Comparison of ENCODE assay signal across 28 cellular contexts in genomic region chr2:146388757-146389156, GRCh38.
A peak's percentile ranks its signal among the peaks of the same experiment; 100 is the strongest.
DNase-seq lines count a peak whose midpoint lies in the region; ATAC-seq, FAIRE-seq and TF ChIP-seq lines count a peak whose summit lies in the region.
"Had no signal": no experiment of that assay in that cellular context is flagged by ENCODE, and none has a peak within 500 bp of the region (broad histone marks: within the 10 kb centered on the region; RNA-seq: fewer than 3 reads in every experiment).

No MANE protein-coding gene starts in this region.

- intact Hi-C loops in aorta (cut with DNase I), result no loop called here
- intact Hi-C loops in kidney (cut with DNase I), result no loop called here

- no peak overlapping the region for H3K4me3 Mint-ChIP-seq in activated naive CD8-positive, alpha-beta T cell treated with anti-CD3 and anti-CD28 coated beads for 36 hours
- H3K4me3 Mint-ChIP-seq: activated naive CD4-positive, alpha-beta T cell treated with anti-CD3 and anti-CD28 coated beads for 36 hours; activated T-cell treated with anti-CD3 and anti-CD28 coated beads, Interleukin-2, amount 50 U/mL, for 4 hours; effector memory CD8-positive, alpha-beta T cell; neural progenitor cell; stimulated activated naive CD8-positive, alpha-beta T cell treated with anti-CD3 and anti-CD28 coated beads, Interleukin-15, amount 100 ng/mL, for 72 hours had no signal

- no peak for FAIRE-seq in kidney (lab: Jason Lieb, UNC)
- FAIRE-seq: GM18507 had no signal

- no peaks in the 10 kb centered on the region for H3K36me3 Mint-ChIP-seq in activated naive CD8-positive, alpha-beta T cell treated with anti-CD3 and anti-CD28 coated beads for 36 hours
- H3K36me3 Mint-ChIP-seq: neural progenitor cell had no signal

- DNase-seq in DMS79 treated with DMSO at 0.1 percent for 48 hours (lab: John Stamatoyannopoulos, UW) (peak; percentile 6), DMS79 (lab: John Stamatoyannopoulos, UW) (no peak), OCI-M1 (lab: John Stamatoyannopoulos, UW) (peak; percentile 77), astrocyte of the spinal cord (ENCODE audit: low read depth, low spot score) (peak; percentile 69), retinal pigment epithelial cell (ENCODE audit: low read depth) (peak; percentile 88), aorta (no peak), kidney (no peak)
- DNase-seq in activated naive CD8-positive, alpha-beta T cell treated with anti-CD3 and anti-CD28 coated beads for 36 hours, result no peak
- DNase-seq: activated CD8-positive, alpha-beta memory T cell treated with anti-CD3 and anti-CD28 coated beads for 24 hours; activated naive CD4-positive, alpha-beta T cell treated with anti-CD3 and anti-CD28 coated beads for 36 hours; activated T-cell treated with anti-CD3 and anti-CD28 coated beads, Interleukin-2, amount 50 U/mL, for 4 hours; BE2C; Caco-2; effector memory CD8-positive, alpha-beta T cell; left ventricle myocardium inferior; NCI-H1930; NCI-H2227 treated with DMSO at 0.1 percent for 48 hours; NCI-H82; Peyer's patch; stimulated activated CD4-positive, alpha-beta T cell treated with anti-CD3 and anti-CD28 coated beads, Interleukin-4, amount 100 ng/mL, for 1 hour; stimulated activated naive CD8-positive, alpha-beta T cell treated with anti-CD3 and anti-CD28 coated beads, Interleukin-15, amount 100 ng/mL, for 72 hours; trophoblast cell had no signal

- ATAC-seq in aorta (ENCODE audit: low FRiP score), result no peak
- ATAC-seq: activated T-cell treated with anti-CD3 and anti-CD28 coated beads, Interleukin-2, amount 50 U/mL, for 4 hours; effector memory CD8-positive, alpha-beta T cell; stimulated activated naive CD8-positive, alpha-beta T cell treated with anti-CD3 and anti-CD28 coated beads, Interleukin-15, amount 100 ng/mL, for 72 hours had no signal

- H3K27me3 Mint-ChIP-seq in activated naive CD8-positive, alpha-beta T cell treated with anti-CD3 and anti-CD28 coated beads for 36 hours, result no peaks in the 10 kb centered on the region
- H3K27me3 Mint-ChIP-seq: effector memory CD8-positive, alpha-beta T cell; stimulated activated naive CD8-positive, alpha-beta T cell treated with anti-CD3 and anti-CD28 coated beads, Interleukin-15, amount 100 ng/mL, for 72 hours had no signal

- H3K9me3 ChIP-seq in aorta (ENCODE audit: control insufficient read depth, low read length), result no peaks in the 10 kb centered on the region
- H3K9me3 ChIP-seq in kidney (ENCODE audit: control insufficient read depth in 1 of 2, low read length in 2 of 2), result no peaks in the 10 kb centered on the region
- H3K9me3 ChIP-seq: ascending aorta, BE2C, Caco-2, esophagus muscularis mucosa, left ventricle myocardium inferior, Peyer's patch had no signal

- no peak overlapping the region for H3K27ac ChIP-seq in aorta (ENCODE audit: low read depth in 1 of 2, low read length in 2 of 2)
- no peak overlapping the region for H3K27ac ChIP-seq in kidney (ENCODE audit: low read depth in 2 of 2, low read length in 2 of 2)
- H3K27ac ChIP-seq: 22Rv1, ascending aorta, esophagus muscularis mucosa, left ventricle myocardium inferior, neural progenitor cell, Peyer's patch had no signal

- TF ChIP-seq CTCF in astrocyte of the spinal cord (IDR thresholded peaks at IDR 0.05; ENCODE audit: low read depth, low read length) (no peak), retinal pigment epithelial cell (conservative IDR thresholded peaks at IDR 0.05; ENCODE audit: low read depth, low read length) (no peak), kidney (IDR thresholded peaks at IDR 0.05; ENCODE audit: borderline replicate concordance, extremely low read depth, insufficient read depth) (no peak)

- no peak overlapping the region for H3K27ac Mint-ChIP-seq in activated naive CD8-positive, alpha-beta T cell treated with anti-CD3 and anti-CD28 coated beads for 36 hours
- H3K27ac Mint-ChIP-seq: activated naive CD4-positive, alpha-beta T cell treated with anti-CD3 and anti-CD28 coated beads for 36 hours; effector memory CD8-positive, alpha-beta T cell; neural progenitor cell; stimulated activated naive CD8-positive, alpha-beta T cell treated with anti-CD3 and anti-CD28 coated beads, Interleukin-15, amount 100 ng/mL, for 72 hours had no signal

- in situ Hi-C loops in astrocyte of the spinal cord (cut with HindIII; ENCODE audit: low sequenced_read_pairs), result no loop called here

- 32 to 34% methylated on average over 2 of the region's 2 CpGs for WGBS in aorta, 2 donors

- H3K4me3 ChIP-seq in astrocyte of the spinal cord (ENCODE audit: low read depth, low read length) (no peak overlapping the region), retinal pigment epithelial cell (ENCODE audit: low read length) (no peak overlapping the region), aorta (ENCODE audit: low read length in 2 of 2) (no peak overlapping the region), kidney (ENCODE audit: low read length in 2 of 2) (no peak overlapping the region)
- H3K4me3 ChIP-seq: ascending aorta, esophagus muscularis mucosa, left ventricle myocardium inferior, neural progenitor cell, Peyer's patch, smooth muscle cell had no signal

- no peaks in the 10 kb centered on the region for H3K4me1 Mint-ChIP-seq in activated naive CD8-positive, alpha-beta T cell treated with anti-CD3 and anti-CD28 coated beads for 36 hours
- H3K4me1 Mint-ChIP-seq: neural progenitor cell; stimulated activated naive CD8-positive, alpha-beta T cell treated with anti-CD3 and anti-CD28 coated beads, Interleukin-15, amount 100 ng/mL, for 72 hours had no signal

- H3K27me3 ChIP-seq in aorta (ENCODE audit: control insufficient read depth in 1 of 2, insufficient read depth in 2 of 2, low read length in 1 of 2), result no peaks in the 10 kb centered on the region
- H3K27me3 ChIP-seq: ascending aorta, BE2C, esophagus muscularis mucosa, neural progenitor cell, Peyer's patch had no signal

- H3K4me1 ChIP-seq in aorta (ENCODE audit: control insufficient read depth in 1 of 2, insufficient read depth in 2 of 2, low read length in 2 of 2) (no peaks in the 10 kb centered on the region), kidney (ENCODE audit: control insufficient read depth in 1 of 2, insufficient read depth in 1 of 2, low read depth in 1 of 2, low read length in 2 of 2) (no peaks in the 10 kb centered on the region)
- H3K4me1 ChIP-seq: ascending aorta, BE2C, esophagus muscularis mucosa, left ventricle myocardium inferior, neural progenitor cell, Peyer's patch had no signal

- H3K36me3 ChIP-seq in aorta (ENCODE audit: control insufficient read depth in 1 of 2, insufficient read depth in 2 of 2, low read length in 1 of 2) (no peaks in the 10 kb centered on the region), kidney (ENCODE audit: control insufficient read depth in 1 of 2, insufficient read depth in 2 of 2, low read length in 2 of 2) (no peaks in the 10 kb centered on the region)
- H3K36me3 ChIP-seq: ascending aorta, BE2C, esophagus muscularis mucosa, left ventricle myocardium inferior, neural progenitor cell, Peyer's patch had no signal

- no peak overlapping the region for H3K9ac ChIP-seq in kidney (ENCODE audit: low read length in 2 of 2)
- H3K9ac ChIP-seq: neural progenitor cell had no signal

- H3K9me3 Mint-ChIP-seq in activated naive CD8-positive, alpha-beta T cell treated with anti-CD3 and anti-CD28 coated beads for 36 hours, result peaks cover 3% of the 10 kb centered on the region

Comparison
In these comparisons a context has a peak if more than half of its experiments do, and no peak if none do; other contexts are left out.
1. DNase-seq: peak in DMS79 treated with DMSO at 0.1 percent for 48 hours (single experiment), OCI-M1 (single experiment), astrocyte of the spinal cord (single experiment) and retinal pigment epithelial cell (single experiment); none in DMS79 (single experiment), activated naive CD8-positive, alpha-beta T cell treated with anti-CD3 and anti-CD28 coated beads for 36 hours (single experiment), aorta (0 of 2) and kidney (single experiment).